In genomic region chr3:58237238-58237939, GRCh38 we compare ENCODE assay signal across 1 cellular context.
TF ChIP-seq lines count a peak whose summit lies in the region.

Gene ABHD6 (plus strand): TSS chr3:58237792. CDS start chr3:58256587, 18,795 bp downstream.

TF ChIP-seq in HepG2, 621 proteins besides CTCF, POLR2A, EP300 and RAD21 (continued from another document and continues in another):
- TF ChIP-seq, protein P1, sequence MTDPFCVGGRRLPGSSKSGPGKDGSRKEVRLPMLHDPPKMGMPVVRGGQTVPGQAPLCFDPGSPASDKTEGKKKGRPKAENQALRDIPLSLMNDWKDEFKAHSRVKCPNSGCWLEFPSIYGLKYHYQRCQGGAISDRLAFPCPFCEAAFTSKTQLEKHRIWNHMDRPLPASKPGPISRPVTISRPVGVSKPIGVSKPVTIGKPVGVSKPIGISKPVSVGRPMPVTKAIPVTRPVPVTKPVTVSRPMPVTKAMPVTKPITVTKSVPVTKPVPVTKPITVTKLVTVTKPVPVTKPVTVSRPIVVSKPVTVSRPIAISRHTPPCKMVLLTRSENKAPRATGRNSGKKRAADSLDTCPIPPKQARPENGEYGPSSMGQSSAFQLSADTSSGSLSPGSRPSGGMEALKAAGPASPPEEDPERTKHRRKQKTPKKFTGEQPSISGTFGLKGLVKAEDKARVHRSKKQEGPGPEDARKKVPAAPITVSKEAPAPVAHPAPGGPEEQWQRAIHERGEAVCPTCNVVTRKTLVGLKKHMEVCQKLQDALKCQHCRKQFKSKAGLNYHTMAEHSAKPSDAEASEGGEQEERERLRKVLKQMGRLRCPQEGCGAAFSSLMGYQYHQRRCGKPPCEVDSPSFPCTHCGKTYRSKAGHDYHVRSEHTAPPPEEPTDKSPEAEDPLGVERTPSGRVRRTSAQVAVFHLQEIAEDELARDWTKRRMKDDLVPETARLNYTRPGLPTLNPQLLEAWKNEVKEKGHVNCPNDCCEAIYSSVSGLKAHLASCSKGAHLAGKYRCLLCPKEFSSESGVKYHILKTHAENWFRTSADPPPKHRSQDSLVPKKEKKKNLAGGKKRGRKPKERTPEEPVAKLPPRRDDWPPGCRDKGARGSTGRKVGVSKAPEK (CRISPR knock-in tag; IDR thresholded peaks at IDR 0.05; ENCODE audit: borderline replicate concordance) = no peak
- TF ChIP-seq SMC3 (IDR thresholded peaks at IDR 0.05; ENCODE audit: low read length) (no peak), ZNF34 (CRISPR knock-in tag; IDR thresholded peaks at IDR 0.05; ENCODE audit: borderline replicate concordance) (0 out of 2 replicates have a peak, but pooled peaks have one; percentile 20), ZNF879 (CRISPR knock-in tag; IDR thresholded peaks at IDR 0.05) (0 out of 2 replicates have a peak, but pooled peaks have one; percentile 18), ZFAT (CRISPR knock-in tag; conservative IDR thresholded peaks at IDR 0.05) (no peak), ZNF546 (CRISPR knock-in tag; conservative IDR thresholded peaks at IDR 0.05) (0 out of 2 replicates have a peak, but pooled peaks have one; percentile 33), STAG1 (CRISPR knock-in tag; IDR thresholded peaks at IDR 0.05) (peak; percentile 43), ZNF12 (CRISPR knock-in tag; IDR thresholded peaks at IDR 0.05) (no peak; the same call in 1 of the 2 replicates), ZNF30 (CRISPR knock-in tag; IDR thresholded peaks at IDR 0.05) (peak; percentile 61; the same call in 1 of the 2 replicates), ZNF232 (CRISPR knock-in tag; IDR thresholded peaks at IDR 0.05; ENCODE audit: borderline replicate concordance) (0 out of 2 replicates have a peak, but pooled peaks have one; percentile 55), MAX (IDR thresholded peaks at IDR 0.05) (peak; percentile 33; the same call in 1 of the 2 replicates), YY1 (IDR thresholded peaks at IDR 0.05; ENCODE audit: insufficient read depth, insufficient replicate concordance, low read depth, low read length) (peak; percentile 57), ASH2L (IDR thresholded peaks at IDR 0.05; ENCODE audit: insufficient read length, low read depth, low read length) (peak; percentile 55), PAX8 (CRISPR knock-in tag; IDR thresholded peaks at IDR 0.05; ENCODE audit: borderline replicate concordance) (no peak), RFX3 (CRISPR knock-in tag; IDR thresholded peaks at IDR 0.05) (no peak), HNF1B (CRISPR knock-in tag; IDR thresholded peaks at IDR 0.05) (0 out of 2 replicates have a peak, but pooled peaks have one; percentile 26), BRD4 (CRISPR knock-in tag; IDR thresholded peaks at IDR 0.05) (no peak), SOX6 (IDR thresholded peaks at IDR 0.05) (no peak), SOX6 (CRISPR knock-in tag; IDR thresholded peaks at IDR 0.05) (no peak), PATZ1 (CRISPR knock-in tag; IDR thresholded peaks at IDR 0.05) (peak; percentile 17; the same call in 1 of the 2 replicates), ZKSCAN1 (IDR thresholded peaks at IDR 0.05; ENCODE audit: low read length) (peak; percentile 93), MXI1 (IDR thresholded peaks at IDR 0.05; ENCODE audit: borderline replicate concordance, low read depth, low read length) (0 out of 3 replicates have a peak, but pooled peaks have one; percentile 15), ZSCAN9 (CRISPR knock-in tag; IDR thresholded peaks at IDR 0.05; ENCODE audit: borderline replicate concordance) (0 out of 2 replicates have a peak, but pooled peaks have one; percentile 44), SRY (CRISPR knock-in tag; IDR thresholded peaks at IDR 0.05) (no peak; the same call in 1 of the 2 replicates), ZNF556 (CRISPR knock-in tag; IDR thresholded peaks at IDR 0.05; ENCODE audit: borderline replicate concordance) (0 out of 2 replicates have a peak, but pooled peaks have one; percentile 14), ZBTB38 (CRISPR knock-in tag; IDR thresholded peaks at IDR 0.05) (no peak), TOE1 (CRISPR knock-in tag; IDR thresholded peaks at IDR 0.05) (peak; percentile 28; the same call in 1 of the 2 replicates), ARID4A (CRISPR knock-in tag; IDR thresholded peaks at IDR 0.05; ENCODE audit: borderline replicate concordance) (peak; percentile 57; the same call in 1 of the 2 replicates)
- TF ChIP-seq, protein P2, sequence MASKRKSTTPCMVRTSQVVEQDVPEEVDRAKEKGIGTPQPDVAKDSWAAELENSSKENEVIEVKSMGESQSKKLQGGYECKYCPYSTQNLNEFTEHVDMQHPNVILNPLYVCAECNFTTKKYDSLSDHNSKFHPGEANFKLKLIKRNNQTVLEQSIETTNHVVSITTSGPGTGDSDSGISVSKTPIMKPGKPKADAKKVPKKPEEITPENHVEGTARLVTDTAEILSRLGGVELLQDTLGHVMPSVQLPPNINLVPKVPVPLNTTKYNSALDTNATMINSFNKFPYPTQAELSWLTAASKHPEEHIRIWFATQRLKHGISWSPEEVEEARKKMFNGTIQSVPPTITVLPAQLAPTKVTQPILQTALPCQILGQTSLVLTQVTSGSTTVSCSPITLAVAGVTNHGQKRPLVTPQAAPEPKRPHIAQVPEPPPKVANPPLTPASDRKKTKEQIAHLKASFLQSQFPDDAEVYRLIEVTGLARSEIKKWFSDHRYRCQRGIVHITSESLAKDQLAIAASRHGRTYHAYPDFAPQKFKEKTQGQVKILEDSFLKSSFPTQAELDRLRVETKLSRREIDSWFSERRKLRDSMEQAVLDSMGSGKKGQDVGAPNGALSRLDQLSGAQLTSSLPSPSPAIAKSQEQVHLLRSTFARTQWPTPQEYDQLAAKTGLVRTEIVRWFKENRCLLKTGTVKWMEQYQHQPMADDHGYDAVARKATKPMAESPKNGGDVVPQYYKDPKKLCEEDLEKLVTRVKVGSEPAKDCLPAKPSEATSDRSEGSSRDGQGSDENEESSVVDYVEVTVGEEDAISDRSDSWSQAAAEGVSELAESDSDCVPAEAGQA (IDR thresholded peaks at IDR 0.05; ENCODE audit: low read depth) = no peak
- TF ChIP-seq, protein P2 (CRISPR knock-in tag; IDR thresholded peaks at IDR 0.05; ENCODE audit: borderline replicate concordance) = no peak
- TF ChIP-seq, protein P3, sequence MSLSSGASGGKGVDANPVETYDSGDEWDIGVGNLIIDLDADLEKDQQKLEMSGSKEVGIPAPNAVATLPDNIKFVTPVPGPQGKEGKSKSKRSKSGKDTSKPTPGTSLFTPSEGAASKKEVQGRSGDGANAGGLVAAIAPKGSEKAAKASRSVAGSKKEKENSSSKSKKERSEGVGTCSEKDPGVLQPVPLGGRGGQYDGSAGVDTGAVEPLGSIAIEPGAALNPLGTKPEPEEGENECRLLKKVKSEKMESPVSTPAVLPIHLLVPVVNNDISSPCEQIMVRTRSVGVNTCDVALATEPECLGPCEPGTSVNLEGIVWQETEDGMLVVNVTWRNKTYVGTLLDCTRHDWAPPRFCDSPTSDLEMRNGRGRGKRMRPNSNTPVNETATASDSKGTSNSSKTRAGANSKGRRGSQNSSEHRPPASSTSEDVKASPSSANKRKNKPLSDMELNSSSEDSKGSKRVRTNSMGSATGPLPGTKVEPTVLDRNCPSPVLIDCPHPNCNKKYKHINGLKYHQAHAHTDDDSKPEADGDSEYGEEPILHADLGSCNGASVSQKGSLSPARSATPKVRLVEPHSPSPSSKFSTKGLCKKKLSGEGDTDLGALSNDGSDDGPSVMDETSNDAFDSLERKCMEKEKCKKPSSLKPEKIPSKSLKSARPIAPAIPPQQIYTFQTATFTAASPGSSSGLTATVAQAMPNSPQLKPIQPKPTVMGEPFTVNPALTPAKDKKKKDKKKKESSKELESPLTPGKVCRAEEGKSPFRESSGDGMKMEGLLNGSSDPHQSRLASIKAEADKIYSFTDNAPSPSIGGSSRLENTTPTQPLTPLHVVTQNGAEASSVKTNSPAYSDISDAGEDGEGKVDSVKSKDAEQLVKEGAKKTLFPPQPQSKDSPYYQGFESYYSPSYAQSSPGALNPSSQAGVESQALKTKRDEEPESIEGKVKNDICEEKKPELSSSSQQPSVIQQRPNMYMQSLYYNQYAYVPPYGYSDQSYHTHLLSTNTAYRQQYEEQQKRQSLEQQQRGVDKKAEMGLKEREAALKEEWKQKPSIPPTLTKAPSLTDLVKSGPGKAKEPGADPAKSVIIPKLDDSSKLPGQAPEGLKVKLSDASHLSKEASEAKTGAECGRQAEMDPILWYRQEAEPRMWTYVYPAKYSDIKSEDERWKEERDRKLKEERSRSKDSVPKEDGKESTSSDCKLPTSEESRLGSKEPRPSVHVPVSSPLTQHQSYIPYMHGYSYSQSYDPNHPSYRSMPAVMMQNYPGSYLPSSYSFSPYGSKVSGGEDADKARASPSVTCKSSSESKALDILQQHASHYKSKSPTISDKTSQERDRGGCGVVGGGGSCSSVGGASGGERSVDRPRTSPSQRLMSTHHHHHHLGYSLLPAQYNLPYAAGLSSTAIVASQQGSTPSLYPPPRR (CRISPR knock-in tag; IDR thresholded peaks at IDR 0.05; ENCODE audit: borderline replicate concordance) = no peak
